Comparison of ENCODE assay signal across 13 cellular contexts in genomic region chr12:124592050-124592449, GRCh38. TPM values are rescaled to one million over a fixed set of nuclear protein-coding genes. Genes with fewer than 3 reads are reported as not detected.
DNase-seq lines count a peak whose midpoint lies in the region; ATAC-seq and TF ChIP-seq lines count a peak whose summit lies in the region.
"Had no signal": no experiment of that assay in that cellular context is flagged by ENCODE, and none has a peak within 500 bp of the region (broad histone marks: within the 10 kb centered on the region; RNA-seq: fewer than 3 reads in every experiment).

No MANE protein-coding gene starts in this region.

- no peak overlapping the region for H3K4me3 ChIP-seq in effector memory CD4-positive, alpha-beta T cell (ENCODE audit: insufficient read depth, low read depth, low read length, poor library complexity, severe bottlenecking)

- no peak overlapping the region for H3K27ac ChIP-seq in effector memory CD4-positive, alpha-beta T cell (ENCODE audit: insufficient read depth, low read length, poor library complexity, severe bottlenecking)
- H3K27ac ChIP-seq: VCaP had no signal

- H3K9me3 Mint-ChIP-seq in CD14-positive monocyte, result peaks cover 0 to 2% (median 0%) of the 10 kb centered on the region in 7 donors
- no peaks in the 10 kb centered on the region for H3K9me3 Mint-ChIP-seq in central memory CD8-positive, alpha-beta T cell

- peak overlapping the region; percentile 54 to 67 for H3K4me3 Mint-ChIP-seq in CD14-positive monocyte
- H3K4me3 Mint-ChIP-seq in central memory CD8-positive, alpha-beta T cell, result no peak overlapping the region
- H3K4me3 Mint-ChIP-seq: CD8-positive, alpha-beta T cell; H9 had no signal

- H3K27ac Mint-ChIP-seq in CD14-positive monocyte, result peak overlapping the region; percentile 87 to 99 (median 93)
- H3K27ac Mint-ChIP-seq in central memory CD8-positive, alpha-beta T cell (ENCODE audit: low read depth), result peak overlapping the region; percentile 37
- H3K27ac Mint-ChIP-seq: CD8-positive, alpha-beta T cell had no signal

- peaks cover 60% of the 10 kb centered on the region for H3K4me1 Mint-ChIP-seq in CD14-positive monocyte
- no peaks in the 10 kb centered on the region for H3K4me1 Mint-ChIP-seq in central memory CD8-positive, alpha-beta T cell
- H3K4me1 Mint-ChIP-seq: H9 had no signal

- peaks cover 6 to 9% of the 10 kb centered on the region in 2 donors for H3K36me3 Mint-ChIP-seq in CD14-positive monocyte
- H3K36me3 Mint-ChIP-seq in central memory CD8-positive, alpha-beta T cell (ENCODE audit: insufficient read depth), result peaks cover 1% of the 10 kb centered on the region
- H3K36me3 Mint-ChIP-seq: CD8-positive, alpha-beta T cell had no signal

- H3K4me1 ChIP-seq in effector memory CD4-positive, alpha-beta T cell (ENCODE audit: control insufficient read depth, insufficient read depth, low read length, poor library complexity, severe bottlenecking), result no peaks in the 10 kb centered on the region

- intact Hi-C loops in CD14-positive monocyte (cut with micrococcal nuclease), result loop anchor here in 1 of 2 donors (5.0 kb wide), 1 partner anchor 35 kb away; no protein-coding TSS in a partner anchor

- peaks cover 2 to 12% (median 10%) of the 10 kb centered on the region in 3 donors for H3K27me3 Mint-ChIP-seq in CD14-positive monocyte (ENCODE audit: low read depth in 3 of 3)
- peaks cover 41% of the 10 kb centered on the region for H3K27me3 Mint-ChIP-seq in central memory CD8-positive, alpha-beta T cell

- no peak for ATAC-seq in central memory CD8-positive, alpha-beta T cell (replicated peaks; ENCODE audit: extremely low read depth, poor library complexity, severe bottlenecking)
- ATAC-seq: CD8-positive, alpha-beta T cell had no signal

- no peaks in the 10 kb centered on the region for H3K9me3 ChIP-seq in effector memory CD4-positive, alpha-beta T cell (ENCODE audit: control insufficient read depth, low read length)

- no peaks in the 10 kb centered on the region for H3K27me3 ChIP-seq in effector memory CD4-positive, alpha-beta T cell (replicated peaks; ENCODE audit: control insufficient read depth, insufficient read depth, low read length, poor library complexity, severe bottlenecking)

- no peaks in the 10 kb centered on the region for H3K36me3 ChIP-seq in effector memory CD4-positive, alpha-beta T cell (ENCODE audit: control insufficient read depth, insufficient read depth, low read length)

- peak; percentile 61 for DNase-seq in CD14-positive monocyte (ENCODE audit: low spot score)
- DNase-seq in M059J (ENCODE audit: low read depth), result peak; percentile 86
- DNase-seq in central memory CD8-positive, alpha-beta T cell (ENCODE audit: low spot score in 2 of 2), result no peak
- peak; percentile 72 to 92 for DNase-seq in lung microvascular endothelial cell (ENCODE audit: low read depth in 2 of 2)
- DNase-seq in stimulated activated CD4-positive, alpha-beta T cell treated with anti-CD3 and anti-CD28 coated beads, Interleukin-4, amount 100 ng/mL, for 24 hours, result no peak
- no peak for DNase-seq in mesenteric fat pad (ENCODE audit: low spot score)
- DNase-seq in effector memory CD4-positive, alpha-beta T cell, result no peak
- no peak for DNase-seq in GF-D8 (lab: John Stamatoyannopoulos, UW)
- DNase-seq: CD8-positive, alpha-beta T cell; H9; left cardiac atrium; NCI-H345 had no signal

- TF ChIP-seq CTCF in CD14-positive monocyte (IDR thresholded peaks at IDR 0.05), result no peak

RNA-seq across cellular contexts. Expression of gene NCOR2, which starts 24.6 kb away (rescaled TPM):
- 1 to 10 TPM; 4.7 to 5.5 TPM for polyA plus RNA-seq in CD14-positive monocyte
- total RNA-seq in M059J (2014; rRNA removed; shearing (Covaris generic)), result 16.5 and 54.8 TPM in 2 replicates
- 10.5 TPM in 2 replicates for total RNA-seq in lung microvascular endothelial cell
- 248 TPM for total RNA-seq in mesenteric fat pad

Comparison
In these comparisons a context has a peak if more than half of its experiments do, and no peak if none do; other contexts are left out.
1. DNase-seq: peak in CD14-positive monocyte (single experiment), M059J (single experiment) and lung microvascular endothelial cell (2 of 2); none in central memory CD8-positive, alpha-beta T cell (0 of 2), stimulated activated CD4-positive, alpha-beta T cell treated with anti-CD3 and anti-CD28 coated beads, Interleukin-4, amount 100 ng/mL, for 24 hours (single experiment), mesenteric fat pad (single experiment), effector memory CD4-positive, alpha-beta T cell (0 of 3) and GF-D8 (single experiment).